ENCODE assay signal across 12 cellular contexts in genomic region chr11:46332093-46332567, GRCh38. TPM values are rescaled to one million over a fixed set of nuclear protein-coding genes. Genes with fewer than 3 reads are reported as not detected.
DNase-seq lines count a peak whose midpoint lies in the region; ATAC-seq, FAIRE-seq and TF ChIP-seq lines count a peak whose summit lies in the region.
"Had no signal": no experiment of that assay in that cellular context is flagged by ENCODE, and none has a peak within 500 bp of the region (broad histone marks: within the 10 kb centered on the region; RNA-seq: fewer than 3 reads in every experiment).

No MANE protein-coding gene starts in this region.

- DNase-seq in heart right ventricle (no peak), left ventricle myocardium superior (no peak), mammary epithelial cell (no peak), GM12891 (ENCODE audit: insufficient read length, low spot score) (no peak), kidney tubule cell (ENCODE audit: low spot score) (no peak)
- DNase-seq in naive thymus-derived CD8-positive, alpha-beta T cell, result no peak
- DNase-seq: NCI-H2107, RPMI8226 had no signal

- 33 to 40% methylated on average over 8 of the region's 8 CpGs for WGBS in heart right ventricle, 2 donors
- WGBS in mammary epithelial cell (ENCODE audit: low coverage, missing lambda C conversion rate), result 62% methylated on average over 8 of the region's 8 CpGs
- 35% methylated on average over 8 of the region's 8 CpGs for WGBS in urinary bladder

- peaks cover 0 to 18% (median 0%) of the 10 kb centered on the region in 5 donors for H3K27me3 Mint-ChIP-seq in naive thymus-derived CD8-positive, alpha-beta T cell

- H3K27ac ChIP-seq in heart right ventricle, result no peak overlapping the region
- H3K27ac ChIP-seq in mammary epithelial cell (ENCODE audit: insufficient read depth, low read depth, low read length), result no peak overlapping the region
- no peak overlapping the region for H3K27ac ChIP-seq in urinary bladder (ENCODE audit: low read depth)

- POLR2A ChIA-PET in naive thymus-derived CD8-positive, alpha-beta T cell (lab: Charles Lee), result interaction anchor here (0.7 to 9.1 kb wide), 10 partner anchors 8 to 89 kb away, joined by 3 to 303 read pairs (median 4); partner anchors contain the start of gene DGKZ

- H3K4me1 Mint-ChIP-seq in naive thymus-derived CD8-positive, alpha-beta T cell, result peaks cover 29 to 73% (median 64%) of the 10 kb centered on the region in 4 donors

- peaks cover 0 to 7% (median 0%) of the 10 kb centered on the region in 3 donors for H3K36me3 Mint-ChIP-seq in naive thymus-derived CD8-positive, alpha-beta T cell

- H4K20me1 ChIP-seq in mammary epithelial cell (ENCODE audit: insufficient read depth, low read length), result no peaks in the 10 kb centered on the region

- H3K9me3 ChIP-seq in heart right ventricle, result no peaks in the 10 kb centered on the region
- H3K9me3 ChIP-seq in mammary epithelial cell (replicated peaks; ENCODE audit: insufficient read depth, low read length), result no peaks in the 10 kb centered on the region

- no peak overlapping the region for H2AFZ ChIP-seq in mammary epithelial cell (ENCODE audit: low read depth, low read length)

- in situ Hi-C loops in mammary epithelial cell (cut with MboI; ENCODE audit: low sequenced_read_pairs in 2 of 2), result no loop called here

- H3K4me1 ChIP-seq in heart right ventricle, result peaks cover 10 to 58% (median 27%) of the 10 kb centered on the region in 9 donors
- peaks cover 10% of the 10 kb centered on the region for H3K4me1 ChIP-seq in mammary epithelial cell (ENCODE audit: insufficient read depth, low read length)
- H3K4me1 ChIP-seq in urinary bladder (ENCODE audit: insufficient read depth), result no peaks in the 10 kb centered on the region

- H3K36me3 ChIP-seq in heart right ventricle (no peaks in the 10 kb centered on the region), mammary epithelial cell (ENCODE audit: insufficient read depth, low read length) (no peaks in the 10 kb centered on the region), urinary bladder (ENCODE audit: insufficient read depth) (no peaks in the 10 kb centered on the region)

- peak overlapping the region; percentile 74 to 96 (median 87) for H3K4me3 Mint-ChIP-seq in naive thymus-derived CD8-positive, alpha-beta T cell

- dilution Hi-C loops in mammary epithelial cell (cut with HindIII; ENCODE audit: low sequenced_read_pairs), result no loop called here

- ATAC-seq in heart right ventricle, result no peak
- ATAC-seq in left ventricle myocardium superior, result no peak
- peak in 1 of 2 donors; percentile 4 for ATAC-seq in naive thymus-derived CD8-positive, alpha-beta T cell
- no peak for ATAC-seq in GM18520 (IDR thresholded peaks at IDR 0.05; ENCODE audit: unreplicated experiment)

- no TSS peak for BruUV-seq in mammary epithelial cell (replicated peaks; lab: Mats Ljungman, UMichigan)

- TF ChIP-seq POLR2A in GM12891 (IDR thresholded peaks at IDR 0.05; ENCODE audit: low read depth, low read length), result no peak

- intact Hi-C loops in heart right ventricle (cut with DNase I) (no loop called here), left ventricle myocardium superior (cut with micrococcal nuclease) (no loop called here), mammary epithelial cell (cut with micrococcal nuclease) (no loop called here)

- H3K4me2 ChIP-seq in mammary epithelial cell (ENCODE audit: insufficient read depth, low read depth, low read length), result peak overlapping the region; percentile 83

- H3K9ac ChIP-seq in mammary epithelial cell (ENCODE audit: insufficient read depth, low read length), result no peak overlapping the region

- FAIRE-seq in GM12891 (lab: Jason Lieb, UNC), result no peak
- FAIRE-seq: bronchial epithelial cell had no signal

- H3K4me3 ChIP-seq in heart right ventricle (peak overlapping the region in 8 of 10 donors; percentile 35 to 59 (median 54)), mammary epithelial cell (replicated peaks in 1 of 3; ENCODE audit: insufficient read depth in 1 of 3, low read depth in 2 of 3, low read length in 3 of 3) (no peak overlapping the region), urinary bladder (ENCODE audit: low read depth, low read length) (peak overlapping the region; percentile 47)

- no peaks in the 10 kb centered on the region for H3K79me2 ChIP-seq in mammary epithelial cell (ENCODE audit: insufficient read depth, low read length)

- H3K27me3 ChIP-seq in heart right ventricle, result peaks cover 5 to 57% (median 21%) of the 10 kb centered on the region in 7 donors
- peaks cover 26% of the 10 kb centered on the region for H3K27me3 ChIP-seq in mammary epithelial cell (ENCODE audit: insufficient read depth, low read length)

- H3K9me3 Mint-ChIP-seq in naive thymus-derived CD8-positive, alpha-beta T cell, result no peaks in the 10 kb centered on the region

- CTCF ChIA-PET in mammary epithelial cell (lab: Charles Lee; ENCODE audit: low non-redundant PET), result no interaction called here

- H3K27ac Mint-ChIP-seq in naive thymus-derived CD8-positive, alpha-beta T cell, result peak overlapping the region; percentile 71 to 99 (median 96)

- TF ChIP-seq CTCF in heart right ventricle (IDR thresholded peaks at IDR 0.05) (no peak), mammary epithelial cell (conservative IDR thresholded peaks at IDR 0.05 in 1 of 2, IDR thresholded peaks at IDR 0.05 in 1 of 2; ENCODE audit: extremely low read depth in 1 of 2, insufficient read depth in 1 of 2, low read depth in 1 of 2, low read length in 2 of 2) (no peak)

TF ChIP-seq in GM12891, 5 proteins besides CTCF, POLR2A, EP300 and RAD21:
- TF ChIP-seq PAX5 (IDR thresholded peaks at IDR 0.05; ENCODE audit: insufficient read depth, low read length, severe bottlenecking) (no peak), POU2F2 (IDR thresholded peaks at IDR 0.05; ENCODE audit: low read depth, low read length) (no peak), POLR2AphosphoS5 (IDR thresholded peaks at IDR 0.05; ENCODE audit: low read depth, low read length) (no peak), TAF1 (IDR thresholded peaks at IDR 0.05; ENCODE audit: low read depth, low read length) (no peak), SPI1 (IDR thresholded peaks at IDR 0.05; ENCODE audit: low read depth, low read length) (no peak)

RNA-seq across cellular contexts. Expression of gene DGKZ, which starts 15.1 kb away (rescaled TPM):
- 10 to 100 TPM; 46.4 to 77.9 (median 60.1) TPM for total RNA-seq in heart right ventricle
- 100 to 1,000 TPM in 1 of 2 donors, 10 to 100 TPM in 1; 31.9 to 107 TPM for polyA plus RNA-seq in heart right ventricle
- 71.7 TPM for total RNA-seq in left ventricle myocardium superior
- total RNA-seq in mammary epithelial cell, result 10 to 100 TPM; 80.7 to 83.6 TPM
- 71.3 TPM for polyA plus RNA-seq in mammary epithelial cell
- polyA minus RNA-seq in mammary epithelial cell, result 90.3 TPM
- 100 to 1,000 TPM; 234 to 243 TPM for total RNA-seq in naive thymus-derived CD8-positive, alpha-beta T cell
- 10 to 100 TPM; 47.1 to 71.0 (median 52.5) TPM for polyA plus RNA-seq in naive thymus-derived CD8-positive, alpha-beta T cell
- 18.5 TPM for total RNA-seq in urinary bladder
- polyA plus RNA-seq in urinary bladder, result 47.8 TPM
- polyA plus RNA-seq in GM12891 (2012; ENCODE audit: low read depth, missing spikeins), result 39.6 TPM

RNA-seq across cellular contexts. Expression of gene MDK, which starts 49.3 kb away (rescaled TPM):
- total RNA-seq in heart right ventricle (10 to 100 TPM in 2 of 10 donors, 1 to 10 TPM in 8; 3.6 to 16.5 (median 5.3) TPM), left ventricle myocardium superior (5.7 TPM), mammary epithelial cell (1 to 10 TPM; 2.3 to 2.4 TPM), urinary bladder (68.8 TPM)
- polyA plus RNA-seq in heart right ventricle (1 to 10 TPM; 3.7 to 8.2 TPM), mammary epithelial cell (2.1 TPM), urinary bladder (58.3 TPM)
- not detected for polyA minus RNA-seq in mammary epithelial cell
- total RNA-seq in naive thymus-derived CD8-positive, alpha-beta T cell, result 1 to 10 TPM; 7.2 to 8.0 TPM
- polyA plus RNA-seq in naive thymus-derived CD8-positive, alpha-beta T cell, result under 1 TPM in 1 of 3 donors, not detected in 2; 0.52 TPM
- polyA plus RNA-seq in GM12891 (2012; ENCODE audit: low read depth, missing spikeins), result 2.5 TPM

RNA-seq across cellular contexts. Expression of gene CREB3L1, which starts 54.7 kb away (rescaled TPM):
- total RNA-seq in heart right ventricle (100 to 1,000 TPM in 1 of 10 donors, 10 to 100 TPM in 9; 14.9 to 127 (median 36.1) TPM), left ventricle myocardium superior (56.0 TPM), mammary epithelial cell (under 1 TPM in 1 of 2 donors, not detected in 1; 0.17 TPM), urinary bladder (44.3 TPM)
- polyA plus RNA-seq in heart right ventricle (10 to 100 TPM in 1 of 2 donors, 1 to 10 TPM in 1; 9.7 to 49.5 TPM), mammary epithelial cell (not detected), urinary bladder (20.0 TPM)
- not detected for polyA minus RNA-seq in mammary epithelial cell
- not detected for total RNA-seq in naive thymus-derived CD8-positive, alpha-beta T cell
- polyA plus RNA-seq in naive thymus-derived CD8-positive, alpha-beta T cell, result not detected
- 2.6 TPM for polyA plus RNA-seq in GM12891 (2012; ENCODE audit: low read depth, missing spikeins)

RNA-seq across cellular contexts. Expression of gene CHRM4, which starts 59.4 kb away (rescaled TPM):
- total RNA-seq in heart right ventricle, result under 1 TPM in 2 of 10 donors, not detected in 8; 0.30 to 0.32 TPM
- under 1 TPM in 1 of 2 donors, not detected in 1; 0.03 TPM for polyA plus RNA-seq in heart right ventricle
- total RNA-seq in left ventricle myocardium superior, result not detected
- under 1 TPM in 1 of 2 donors, not detected in 1; 0.17 TPM for total RNA-seq in mammary epithelial cell
- polyA plus RNA-seq in mammary epithelial cell, result 0.03 TPM
- not detected for polyA minus RNA-seq in mammary epithelial cell
- total RNA-seq in naive thymus-derived CD8-positive, alpha-beta T cell, result under 1 TPM; 0.25 to 0.73 TPM
- under 1 TPM in 2 of 3 donors, not detected in 1; 0.16 to 0.18 TPM for polyA plus RNA-seq in naive thymus-derived CD8-positive, alpha-beta T cell
- 0.21 TPM for total RNA-seq in urinary bladder
- polyA plus RNA-seq in urinary bladder, result 0.56 TPM
- 0.22 TPM for polyA plus RNA-seq in GM12891 (2012; ENCODE audit: low read depth, missing spikeins)
- total RNA-seq: bronchial epithelial cell, posterior vena cava had no signal

Comparison
In these comparisons a context has a peak if more than half of its experiments do, and no peak if none do; other contexts are left out.
1. H3K4me3 ChIP-seq: peak in heart right ventricle (8 of 10) and urinary bladder (single experiment); none in mammary epithelial cell (0 of 3).
2. RNA of gene CREB3L1, which starts 54.7 kb away (total RNA-seq): 56.0 TPM in left ventricle myocardium superior (single experiment), 44.3 TPM in urinary bladder (single experiment) and 14.9 to 127 TPM in heart right ventricle; 0.17 TPM in mammary epithelial cell and not detected in naive thymus-derived CD8-positive, alpha-beta T cell; every median in the first group is over 10 times any median in the second.